ENCODE assay signal across 8 cellular contexts in the genomic region with DNA sequence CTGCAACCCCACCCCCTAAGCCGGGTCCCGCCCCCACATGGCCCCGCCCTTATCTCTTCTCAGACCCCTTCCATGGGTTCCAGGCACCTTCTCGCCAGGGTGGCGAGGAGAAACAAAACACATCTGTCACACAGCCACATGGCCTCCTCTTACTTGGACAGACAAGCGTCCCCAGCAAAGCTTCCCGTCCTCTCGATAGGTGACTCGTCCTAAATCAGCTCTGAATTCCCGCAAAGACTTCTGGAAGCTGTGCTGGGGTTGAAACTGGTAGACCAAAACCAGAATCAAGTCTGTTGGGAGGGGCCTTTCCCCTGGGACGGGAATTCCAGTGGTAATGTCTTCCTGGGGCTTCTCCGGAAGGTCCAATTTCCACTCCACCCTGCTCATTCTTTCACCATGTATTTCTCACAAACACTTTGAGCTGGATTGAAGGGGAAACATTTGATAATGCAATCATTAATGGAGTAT. TPM values are rescaled to one million over a fixed set of nuclear protein-coding genes. Genes with fewer than 3 reads are reported as not detected.
DNase-seq lines count a peak whose midpoint lies in the region; ATAC-seq and TF ChIP-seq lines count a peak whose summit lies in the region.

No MANE protein-coding gene starts in this region.

- peak overlapping the region; percentile 92 to 96 (median 93) for H3K27ac ChIP-seq in gastrocnemius medialis

- H3K36me3 ChIP-seq in gastrocnemius medialis: no peaks in the 10 kb centered on the region

- POLR2A ChIA-PET in activated CD4-positive, alpha-beta T cell treated with anti-CD3 and anti-CD28 coated beads for 36 hours (lab: Charles Lee): no interaction called here

- H3K9me3 Mint-ChIP-seq in activated CD4-positive, alpha-beta T cell treated with anti-CD3 and anti-CD28 coated beads for 36 hours (ENCODE audit: low read depth): no peaks in the 10 kb centered on the region
- peaks cover 7% of the 10 kb centered on the region for H3K9me3 Mint-ChIP-seq in glutamatergic neuron (ENCODE audit: unreplicated experiment)

- H3K4me1 Mint-ChIP-seq in activated CD4-positive, alpha-beta T cell treated with anti-CD3 and anti-CD28 coated beads for 36 hours: peaks cover 32% of the 10 kb centered on the region
- H3K4me1 Mint-ChIP-seq in glutamatergic neuron (ENCODE audit: low read depth, unreplicated experiment): peaks cover 19% of the 10 kb centered on the region

- no peaks in the 10 kb centered on the region for H3K27me3 Mint-ChIP-seq in activated CD4-positive, alpha-beta T cell treated with anti-CD3 and anti-CD28 coated beads for 36 hours
- H3K27me3 Mint-ChIP-seq in glutamatergic neuron (ENCODE audit: unreplicated experiment): peaks cover 10% of the 10 kb centered on the region

- ATAC-seq in activated CD4-positive, alpha-beta T cell treated with anti-CD3 and anti-CD28 coated beads for 36 hours: no peak
- ATAC-seq in gastrocnemius medialis (peak in 1 of 2 donors; percentile 46), GM21515 (IDR thresholded peaks at IDR 0.05; ENCODE audit: unreplicated experiment) (no peak)

- intact Hi-C loops in activated CD4-positive, alpha-beta T cell treated with anti-CD3 and anti-CD28 coated beads for 36 hours (cut with DNase I, micrococcal nuclease): loop anchor here (1.0 to 5.0 kb wide), 10 partner anchors 79 to 1771 kb away; a partner anchor contains a TSS
- intact Hi-C loops in gastrocnemius medialis (cut with DNase I; ENCODE audit: low total_unique reads): loop anchor here (2.0 to 5.0 kb wide), 3 partner anchors 79 to 105 kb away; a partner anchor contains a TSS

- peak overlapping the region; percentile 40 for H3K27ac Mint-ChIP-seq in activated CD4-positive, alpha-beta T cell treated with anti-CD3 and anti-CD28 coated beads for 36 hours
- H3K27ac Mint-ChIP-seq in glutamatergic neuron (ENCODE audit: unreplicated experiment): peak overlapping the region; percentile 93

- peaks cover 40 to 46% of the 10 kb centered on the region in 2 donors for H3K4me1 ChIP-seq in gastrocnemius medialis

- no peaks in the 10 kb centered on the region for H3K27me3 ChIP-seq in gastrocnemius medialis

- no peak for TF ChIP-seq POLR2A in gastrocnemius medialis (IDR thresholded peaks at IDR 0.05)

- peak overlapping the region; percentile 74 for H3K4me3 Mint-ChIP-seq in activated CD4-positive, alpha-beta T cell treated with anti-CD3 and anti-CD28 coated beads for 36 hours
- peak overlapping the region; percentile 88 for H3K4me3 Mint-ChIP-seq in glutamatergic neuron (ENCODE audit: unreplicated experiment)

- H3K9me3 ChIP-seq in gastrocnemius medialis: no peaks in the 10 kb centered on the region

- in situ Hi-C loops in gastrocnemius medialis (cut with MboI; ENCODE audit: low sequenced_read_pairs in 4 of 4): loop anchor here in 1 of 4 donors (10.0 kb wide), 1 partner anchor 111 kb away; no protein-coding TSS in a partner anchor

- CTCF ChIA-PET in activated CD4-positive, alpha-beta T cell treated with anti-CD3 and anti-CD28 coated beads for 36 hours (lab: Charles Lee): interaction anchor here (1.0 to 1.5 kb wide), 4 partner anchors 9 to 385 kb away, joined by 3 read pairs; no protein-coding TSS in a partner anchor

- H3K36me3 Mint-ChIP-seq in activated CD4-positive, alpha-beta T cell treated with anti-CD3 and anti-CD28 coated beads for 36 hours (ENCODE audit: low read depth): no peaks in the 10 kb centered on the region
- H3K36me3 Mint-ChIP-seq in glutamatergic neuron (ENCODE audit: unreplicated experiment): no peaks in the 10 kb centered on the region

- no peak for DNase-seq in activated CD4-positive, alpha-beta T cell treated with anti-CD3 and anti-CD28 coated beads for 36 hours
- no peak for DNase-seq in activated CD4-positive, alpha-beta T cell treated with anti-CD3 and anti-CD28 coated beads, Interleukin-2, amount 50 U/mL, for 4 hours
- no peak for DNase-seq in glutamatergic neuron
- DNase-seq in gastrocnemius medialis: no peak
- no peak for DNase-seq in stimulated activated CD4-positive, alpha-beta T cell treated with anti-CD3 and anti-CD28 coated beads, Interleukin-2, amount 100 ng/mL, for 48 hours
- DNase-seq in middle frontal gyrus (ENCODE audit: extremely low spot score, low spot score): no peak

- H3K4me3 ChIP-seq in WI38 (ENCODE audit: low read depth, low read length) (peak overlapping the region; percentile 61), gastrocnemius medialis (peak overlapping the region; percentile 78 to 96 (median 89))

- no peak for TF ChIP-seq CTCF in WI38 (IDR thresholded peaks at IDR 0.05; ENCODE audit: low read depth, low read length)
- no peak for TF ChIP-seq CTCF in glutamatergic neuron (IDR thresholded peaks at IDR 0.05; ENCODE audit: partially characterized antibody, unreplicated experiment)
- TF ChIP-seq CTCF in gastrocnemius medialis (IDR thresholded peaks at IDR 0.05 in 4 of 5, conservative IDR thresholded peaks at IDR 0.05 in 1 of 5): no peak

RNA-seq across cellular contexts. Expression of a gene that starts 0.4 kb away (rescaled TPM):
- 10 to 100 TPM; 13.0 to 16.4 TPM for total RNA-seq in activated CD4-positive, alpha-beta T cell treated with anti-CD3 and anti-CD28 coated beads for 36 hours
- 13.7 TPM for total RNA-seq in glutamatergic neuron (ENCODE audit: unreplicated experiment)
- total RNA-seq in gastrocnemius medialis: 10 to 100 TPM; 17.8 to 75.4 (median 44.8) TPM
